ENCODE assay signal across 8 cellular contexts in the genomic region with DNA sequence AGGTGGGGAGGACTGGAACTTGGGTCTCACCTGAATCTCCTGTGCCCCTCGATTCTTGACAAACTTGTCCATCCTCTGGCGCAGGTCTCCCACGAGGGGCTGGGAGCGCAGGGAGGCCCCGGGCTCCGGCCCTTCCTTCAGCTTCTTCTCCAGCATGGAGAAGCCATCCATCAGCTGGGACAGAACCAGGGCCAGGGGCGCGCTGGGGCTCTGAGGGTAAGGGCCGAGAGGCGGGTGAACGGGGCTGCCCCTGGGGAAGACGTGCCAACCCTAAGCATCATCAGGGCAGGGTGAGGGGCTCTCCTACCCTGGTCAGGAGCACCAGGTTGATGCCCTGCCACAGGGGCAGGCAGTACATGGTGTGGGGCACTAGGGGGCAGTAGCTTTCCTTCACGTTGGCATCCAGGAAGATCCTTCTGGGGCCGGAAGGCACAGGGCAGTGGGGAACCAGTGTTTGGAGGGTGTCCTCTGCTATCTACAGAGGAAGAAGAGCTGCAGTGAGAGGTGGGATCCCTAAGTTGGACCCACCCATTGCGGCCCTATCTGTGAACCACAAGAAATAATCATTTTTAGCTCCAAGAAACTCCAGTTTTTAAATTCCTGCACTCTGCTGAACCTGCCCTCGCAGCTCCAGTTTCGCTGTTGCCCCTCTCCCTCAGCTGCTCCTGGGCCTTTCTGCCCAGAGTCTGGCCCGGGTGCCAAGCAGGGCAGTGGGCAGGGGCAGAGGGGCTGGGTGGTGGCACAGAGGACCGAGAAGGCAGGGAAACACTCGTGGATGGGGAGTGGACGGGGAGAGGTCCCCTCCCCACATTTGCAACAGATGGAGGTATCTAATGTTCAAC. TPM values are rescaled to one million over a fixed set of nuclear protein-coding genes. Genes with fewer than 3 reads are reported as not detected.
DNase-seq lines count a peak whose midpoint lies in the region; ATAC-seq and TF ChIP-seq lines count a peak whose summit lies in the region.

No MANE protein-coding gene starts in this region.

- H3K9me2 ChIP-seq in hepatocyte (replicated peaks; ENCODE audit: insufficient read depth): no peaks in the 10 kb centered on the region

- H3K27me3 Mint-ChIP-seq in activated naive CD8-positive, alpha-beta T cell treated with anti-CD3 and anti-CD28 coated beads, Interleukin-2, amount 10 ng/mL, durations not matched to agents 7 days and 5 days: no peaks in the 10 kb centered on the region

- H3K27ac ChIP-seq in Peyer's patch (no peak overlapping the region), hepatocyte (no peak overlapping the region)

- H4K20me1 ChIP-seq in hepatocyte (ENCODE audit: insufficient read depth, poor library complexity, severe bottlenecking): no peaks in the 10 kb centered on the region

- no peaks in the 10 kb centered on the region for H3K9me3 Mint-ChIP-seq in activated naive CD8-positive, alpha-beta T cell treated with anti-CD3 and anti-CD28 coated beads, Interleukin-2, amount 10 ng/mL, durations not matched to agents 7 days and 5 days

- H3K36me3 ChIP-seq in Peyer's patch (peaks cover 0 to 74% (median 0%) of the 10 kb centered on the region in 3 donors), hepatocyte (replicated peaks; ENCODE audit: insufficient read depth, low read depth) (no peaks in the 10 kb centered on the region)

- H3K4me1 ChIP-seq in Peyer's patch (no peaks in the 10 kb centered on the region), hepatocyte (ENCODE audit: insufficient read depth) (peaks cover 6% of the 10 kb centered on the region)

- no peak overlapping the region for H3K4me2 ChIP-seq in hepatocyte

- no peaks in the 10 kb centered on the region for H3K79me2 ChIP-seq in hepatocyte

- no peaks in the 10 kb centered on the region for H3K9me3 ChIP-seq in Peyer's patch
- no peaks in the 10 kb centered on the region for H3K9me3 ChIP-seq in hepatocyte (ENCODE audit: low read depth)

- no peak overlapping the region for H3K27ac Mint-ChIP-seq in activated naive CD8-positive, alpha-beta T cell treated with anti-CD3 and anti-CD28 coated beads, Interleukin-2, amount 10 ng/mL, durations not matched to agents 7 days and 5 days

- 92% methylated on average over 21 of the region's 21 CpGs for WGBS in hepatocyte (ENCODE audit: low lambda C conversion rate, missing lambda C conversion rate)

- no peak overlapping the region for H3K4me3 Mint-ChIP-seq in activated naive CD8-positive, alpha-beta T cell treated with anti-CD3 and anti-CD28 coated beads, Interleukin-2, amount 10 ng/mL, durations not matched to agents 7 days and 5 days

- ATAC-seq in Right ventricle myocardium inferior (peak; percentile 38), HG02884 (IDR thresholded peaks at IDR 0.05; ENCODE audit: unreplicated experiment) (peak; percentile 67)
- peak; percentile 48 for ATAC-seq in activated naive CD8-positive, alpha-beta T cell treated with anti-CD3 and anti-CD28 coated beads, Interleukin-2, amount 10 ng/mL, durations not matched to agents 7 days and 5 days (ENCODE audit: low read depth)

- H3K27me3 ChIP-seq in Peyer's patch: no peaks in the 10 kb centered on the region
- no peaks in the 10 kb centered on the region for H3K27me3 ChIP-seq in hepatocyte

- peaks cover 6% of the 10 kb centered on the region for H3K36me3 Mint-ChIP-seq in activated naive CD8-positive, alpha-beta T cell treated with anti-CD3 and anti-CD28 coated beads, Interleukin-2, amount 10 ng/mL, durations not matched to agents 7 days and 5 days

- H3K4me3 ChIP-seq in Peyer's patch (no peak overlapping the region), hepatocyte (no peak overlapping the region)

- intact Hi-C loops in Right ventricle myocardium inferior (cut with DNase I): no loop called here
- intact Hi-C loops in cardiac septum (cut with DNase I): loop anchor here (5.0 kb wide), 1 partner anchor 42 kb away; no protein-coding TSS in a partner anchor

- POLR2A ChIA-PET in activated naive CD8-positive, alpha-beta T cell treated with anti-CD3 and anti-CD28 coated beads, Interleukin-2, amount 10 ng/mL, durations not matched to agents 7 days and 5 days (lab: Charles Lee): interaction anchor here (2.5 kb wide), 1 partner anchor 11 kb away, joined by 11 read pairs; a partner anchor contains a TSS

- H2AFZ ChIP-seq in hepatocyte: no peak overlapping the region

- no peaks in the 10 kb centered on the region for H3K4me1 Mint-ChIP-seq in activated naive CD8-positive, alpha-beta T cell treated with anti-CD3 and anti-CD28 coated beads, Interleukin-2, amount 10 ng/mL, durations not matched to agents 7 days and 5 days

- DNase-seq in Right ventricle myocardium inferior (ENCODE audit: missing footprints) (no peak), cardiac septum (ENCODE audit: low spot score) (no peak), Peyer's patch (peak in 2 of 3 donors; percentile 37 to 77), hepatocyte (ENCODE audit: low spot score) (peak; percentile 53), GF-D8 (lab: John Stamatoyannopoulos, UW) (no peak)
- no peak for DNase-seq in activated naive CD8-positive, alpha-beta T cell treated with anti-CD3 and anti-CD28 coated beads, Interleukin-2, amount 10 ng/mL, durations not matched to agents 7 days and 5 days
- DNase-seq in stimulated activated CD4-positive, alpha-beta T cell treated with anti-CD3 and anti-CD28 coated beads, Interleukin-4, amount 100 ng/mL, for 4 hours: peak; percentile 29 to 43

- no peak for TF ChIP-seq POLR2A in Peyer's patch (IDR thresholded peaks at IDR 0.05)

- TF ChIP-seq CTCF in Peyer's patch (IDR thresholded peaks at IDR 0.05) (peak; percentile 1 to 73 (median 53)), hepatocyte (IDR thresholded peaks at IDR 0.05; ENCODE audit: poor library complexity) (peak; percentile 46)

RNA-seq across cellular contexts. Expression of a gene that starts 10.8 kb away (rescaled TPM):
- total RNA-seq in Right ventricle myocardium inferior (10.7 TPM), cardiac septum (11.7 TPM), Peyer's patch (10 to 100 TPM in 2 of 4 donors, 1 to 10 TPM in 2; 7.0 to 23.1 (median 11.5) TPM), hepatocyte (3.5 and 9.7 TPM in 2 replicates)
- 10 to 100 TPM; 14.0 to 18.0 TPM for total RNA-seq in activated naive CD8-positive, alpha-beta T cell treated with anti-CD3 and anti-CD28 coated beads, Interleukin-2, amount 10 ng/mL, durations not matched to agents 7 days and 5 days
- 11.6 and 13.0 TPM in 2 replicates for polyA plus RNA-seq in hepatocyte

RNA-seq across cellular contexts. Expression of a gene that starts 21.0 kb away (rescaled TPM):
- total RNA-seq in Right ventricle myocardium inferior (27.9 TPM), cardiac septum (34.8 TPM), Peyer's patch (100 to 1,000 TPM; 109 to 221 (median 136) TPM), hepatocyte (40.8 and 41.2 TPM in 2 replicates)
- total RNA-seq in activated naive CD8-positive, alpha-beta T cell treated with anti-CD3 and anti-CD28 coated beads, Interleukin-2, amount 10 ng/mL, durations not matched to agents 7 days and 5 days: 10 to 100 TPM; 88.5 to 91.9 TPM
- polyA plus RNA-seq in hepatocyte: 98.5 and 104 TPM in 2 replicates

Comparison
In these comparisons a context has a peak if more than half of its experiments do, and no peak if none do; other contexts are left out.
1. DNase-seq: peak in Peyer's patch (2 of 3), hepatocyte (single experiment) and stimulated activated CD4-positive, alpha-beta T cell treated with anti-CD3 and anti-CD28 coated beads, Interleukin-4, amount 100 ng/mL, for 4 hours (2 of 2); none in Right ventricle myocardium inferior (single experiment), cardiac septum (single experiment), activated naive CD8-positive, alpha-beta T cell treated with anti-CD3 and anti-CD28 coated beads, Interleukin-2, amount 10 ng/mL, durations not matched to agents 7 days and 5 days (single experiment) and GF-D8 (single experiment).
2. Peak in every context shown above with its lines, with median percentiles within 50 percentile points of each other: ATAC-seq.